ENCODE assay signal across 13 cellular contexts in genomic region chr7:15461576-15461975, GRCh38.
DNase-seq lines count a peak whose midpoint lies in the region; ATAC-seq and TF ChIP-seq lines count a peak whose summit lies in the region.
"Had no signal": no experiment of that assay in that cellular context is flagged by ENCODE, and none has a peak within 500 bp of the region (broad histone marks: within the 10 kb centered on the region; RNA-seq: fewer than 3 reads in every experiment).

No MANE protein-coding gene starts in this region.

- peaks cover 1% of the 10 kb centered on the region for H3K9me3 Mint-ChIP-seq in activated naive CD4-positive, alpha-beta T cell treated with anti-CD3 and anti-CD28 coated beads for 36 hours
- H3K9me3 Mint-ChIP-seq: activated naive CD8-positive, alpha-beta T cell treated with anti-CD3 and anti-CD28 coated beads, Interleukin-2, amount 50 U/mL, for 24 hours; stimulated activated naive B cell treated with anti-CD40 and anti-IgM and Interleukin-4, amounts not matched to agents 10 μg/mL and 1 μg/mL and 100 μg/mL, for 72 hours had no signal

- no peaks in the 10 kb centered on the region for H3K9me3 ChIP-seq in RWPE2 (ENCODE audit: severe bottlenecking)

- peak overlapping the region; percentile 41 for H3K27ac ChIP-seq in RWPE2 (ENCODE audit: poor library complexity, severe bottlenecking)
- H3K27ac ChIP-seq: 22Rv1 had no signal

- H3K4me3 ChIP-seq in RWPE2 (ENCODE audit: severe bottlenecking): no peak overlapping the region

- H3K4me3 Mint-ChIP-seq in activated naive CD4-positive, alpha-beta T cell treated with anti-CD3 and anti-CD28 coated beads for 36 hours: no peak overlapping the region
- H3K4me3 Mint-ChIP-seq: activated naive CD8-positive, alpha-beta T cell treated with anti-CD3 and anti-CD28 coated beads, Interleukin-2, amount 50 U/mL, for 24 hours; stimulated activated naive B cell treated with anti-CD40 and anti-IgM and Interleukin-4, amounts not matched to agents 10 μg/mL and 1 μg/mL and 100 μg/mL, for 72 hours had no signal

- DNase-seq in NCI-H146 (lab: John Stamatoyannopoulos, UW): peak; percentile 43
- no peak for DNase-seq in NCI-H146 treated with DMSO at 0.1 percent for 48 hours (lab: John Stamatoyannopoulos, UW; ENCODE audit: unreplicated experiment)
- DNase-seq in RWPE2 (ENCODE audit: low spot score): no peak
- DNase-seq in fibroblast of peridontal ligament (ENCODE audit: extremely low read depth): peak; percentile 95
- peak; percentile 92 for DNase-seq in smooth muscle cell of the brain vasculature (ENCODE audit: low read depth, low spot score)
- no peak for DNase-seq in activated naive CD4-positive, alpha-beta T cell treated with anti-CD3 and anti-CD28 coated beads for 36 hours
- DNase-seq in activated naive CD4-positive, alpha-beta T cell treated with Interleukin-2 at 50 U/mL for 16 hours: no peak
- DNase-seq: activated naive CD8-positive, alpha-beta T cell treated with anti-CD3 and anti-CD28 coated beads, Interleukin-2, amount 50 U/mL, for 24 hours; NCI-H187; OCI-M1; stimulated activated naive B cell treated with anti-CD40 and anti-IgM and Interleukin-4, amounts not matched to agents 10 μg/mL and 1 μg/mL and 100 μg/mL, for 72 hours had no signal

- CTCF ChIA-PET in activated naive CD4-positive, alpha-beta T cell treated with anti-CD3 and anti-CD28 coated beads for 36 hours (lab: Charles Lee): no interaction called here

- H3K36me3 Mint-ChIP-seq in activated naive CD4-positive, alpha-beta T cell treated with anti-CD3 and anti-CD28 coated beads for 36 hours (ENCODE audit: low read depth): no peaks in the 10 kb centered on the region
- H3K36me3 Mint-ChIP-seq: stimulated activated naive B cell treated with anti-CD40 and anti-IgM and Interleukin-4, amounts not matched to agents 10 μg/mL and 1 μg/mL and 100 μg/mL, for 72 hours had no signal

- TF ChIP-seq POLR2A in GM18505 (IDR thresholded peaks at IDR 0.05; ENCODE audit: borderline replicate concordance, extremely low read depth, insufficient read depth, insufficient read length): no peak

- no peaks in the 10 kb centered on the region for H3K27me3 Mint-ChIP-seq in activated naive CD4-positive, alpha-beta T cell treated with anti-CD3 and anti-CD28 coated beads for 36 hours (ENCODE audit: low read depth)
- H3K27me3 Mint-ChIP-seq: activated naive CD8-positive, alpha-beta T cell treated with anti-CD3 and anti-CD28 coated beads, Interleukin-2, amount 50 U/mL, for 24 hours; stimulated activated naive B cell treated with anti-CD40 and anti-IgM and Interleukin-4, amounts not matched to agents 10 μg/mL and 1 μg/mL and 100 μg/mL, for 72 hours had no signal

- H3K4me1 Mint-ChIP-seq in activated naive CD4-positive, alpha-beta T cell treated with anti-CD3 and anti-CD28 coated beads for 36 hours (ENCODE audit: low read depth): no peaks in the 10 kb centered on the region
- H3K4me1 Mint-ChIP-seq: activated naive CD8-positive, alpha-beta T cell treated with anti-CD3 and anti-CD28 coated beads, Interleukin-2, amount 50 U/mL, for 24 hours; stimulated activated naive B cell treated with anti-CD40 and anti-IgM and Interleukin-4, amounts not matched to agents 10 μg/mL and 1 μg/mL and 100 μg/mL, for 72 hours had no signal

- ATAC-seq in RWPE2 (ENCODE audit: low read depth) (peak; percentile 94), GM18505 (IDR thresholded peaks at IDR 0.05; ENCODE audit: unreplicated experiment) (no peak)
- ATAC-seq: activated naive CD8-positive, alpha-beta T cell treated with anti-CD3 and anti-CD28 coated beads, Interleukin-2, amount 50 U/mL, for 24 hours; stimulated activated naive B cell treated with anti-CD40 and anti-IgM and Interleukin-4, amounts not matched to agents 10 μg/mL and 1 μg/mL and 100 μg/mL, for 72 hours had no signal

- H3K36me3 ChIP-seq in RWPE2 (ENCODE audit: low read depth): no peaks in the 10 kb centered on the region

- no peak for TF ChIP-seq CTCF in RWPE2 (IDR thresholded peaks at IDR 0.05; ENCODE audit: poor library complexity, severe bottlenecking)

- no peak overlapping the region for H3K27ac Mint-ChIP-seq in activated naive CD4-positive, alpha-beta T cell treated with anti-CD3 and anti-CD28 coated beads for 36 hours
- H3K27ac Mint-ChIP-seq: activated naive CD8-positive, alpha-beta T cell treated with anti-CD3 and anti-CD28 coated beads, Interleukin-2, amount 50 U/mL, for 24 hours; stimulated activated naive B cell treated with anti-CD40 and anti-IgM and Interleukin-4, amounts not matched to agents 10 μg/mL and 1 μg/mL and 100 μg/mL, for 72 hours had no signal

- no peaks in the 10 kb centered on the region for H3K27me3 ChIP-seq in RWPE2 (ENCODE audit: insufficient read depth, poor library complexity, severe bottlenecking)

- peaks cover 25% of the 10 kb centered on the region for H3K4me1 ChIP-seq in RWPE2 (ENCODE audit: insufficient read depth, poor library complexity, severe bottlenecking)

- intact Hi-C loops in activated naive CD4-positive, alpha-beta T cell treated with anti-CD3 and anti-CD28 coated beads for 36 hours (cut with micrococcal nuclease): no loop called here

Comparison
In these comparisons a context has a peak if more than half of its experiments do, and no peak if none do; other contexts are left out.
1. DNase-seq: peak in NCI-H146 (single experiment), fibroblast of peridontal ligament (single experiment) and smooth muscle cell of the brain vasculature (single experiment); none in NCI-H146 treated with DMSO at 0.1 percent for 48 hours (single experiment), RWPE2 (single experiment), activated naive CD4-positive, alpha-beta T cell treated with anti-CD3 and anti-CD28 coated beads for 36 hours (single experiment) and activated naive CD4-positive, alpha-beta T cell treated with Interleukin-2 at 50 U/mL for 16 hours (single experiment).